In the genomic region with DNA sequence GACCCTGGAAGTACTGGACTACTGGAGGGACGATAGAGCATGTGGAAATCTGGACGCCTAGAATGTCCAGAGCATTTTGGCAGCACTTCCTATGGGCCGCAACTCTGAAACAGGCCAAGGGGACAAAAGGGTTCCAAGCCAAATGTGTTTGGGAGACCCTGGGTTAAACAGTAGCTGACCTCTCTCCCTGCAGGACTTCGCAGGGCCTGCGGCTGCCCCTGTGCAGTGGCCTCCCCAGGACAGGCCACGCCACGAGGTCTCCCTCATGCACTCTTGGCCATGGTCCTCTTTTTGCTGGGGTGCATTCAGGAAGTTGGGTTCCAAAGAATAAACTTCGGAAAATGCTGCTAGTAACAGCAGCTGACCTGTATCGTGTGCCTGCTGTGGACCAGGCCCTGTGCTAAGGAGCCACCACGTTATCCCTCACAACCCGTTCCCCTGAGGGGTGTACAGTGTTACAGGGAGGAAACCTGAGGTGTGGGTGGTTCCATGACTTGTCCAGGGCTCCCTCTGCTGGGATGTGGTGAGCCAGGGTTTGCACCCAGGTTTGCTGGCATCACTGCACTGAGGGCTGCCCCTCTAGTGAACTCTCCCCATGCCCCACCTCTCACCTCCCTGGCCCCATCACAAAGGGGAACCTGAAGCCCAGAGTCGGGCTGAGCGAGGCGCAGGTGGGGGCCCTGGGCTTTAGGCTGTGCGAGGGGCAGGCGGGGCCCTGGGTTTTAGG, we compare ENCODE assay signal across 10 cellular contexts.
DNase-seq lines count a peak whose midpoint lies in the region; ATAC-seq, FAIRE-seq and TF ChIP-seq lines count a peak whose summit lies in the region.
"Had no signal": no experiment of that assay in that cellular context is flagged by ENCODE, and none has a peak within 500 bp of the region (broad histone marks: within the 10 kb centered on the region; RNA-seq: fewer than 3 reads in every experiment).

No MANE protein-coding gene starts in this region.

- CTCF ChIA-PET in K562 (lab: Yijun Ruan, JAX; ENCODE audit: low intra/inter-chr PET ratio): no interaction called here

- no peak for TF ChIP-seq RAD21 in K562 (CRISPR knock-in tag; conservative IDR thresholded peaks at IDR 0.05 in 1 of 2, IDR thresholded peaks at IDR 0.05 in 1 of 2)

- DNase-seq in AG10803 (ENCODE audit: low read depth): no peak
- no peak for DNase-seq in HFF-Myc (ENCODE audit: extremely low read depth, low read depth)
- peak in 1 of 4 experiments; percentile 16 for DNase-seq in K562 (ENCODE audit: extremely low read depth in 1 of 4, low spot score in 3 of 4)
- peak; percentile 26 for DNase-seq in lung (ENCODE audit: low spot score)
- no peak for DNase-seq in GM20000 (ENCODE audit: low spot score)
- no peak for DNase-seq in transverse colon
- DNase-seq: activated CD4-positive, alpha-beta T cell treated with anti-CD3 and anti-CD28 coated beads for 4 hours; NCI-H2107 had no signal

- TF ChIP-seq EP300 in K562 (IDR thresholded peaks at IDR 0.05; ENCODE audit: low read length): no peak
- TF ChIP-seq EP300 in transverse colon (IDR thresholded peaks at IDR 0.05; ENCODE audit: low read depth): no peak

- in situ Hi-C loops in K562 (cut with MboI) (no loop called here), transverse colon (cut with MboI; ENCODE audit: low pct_ligation_motif_present in 1 of 4, low pct_unique_long_range_greater_than_20kb in 1 of 4, low sequenced_read_pairs in 3 of 4) (no loop called here)

- no peaks in the 10 kb centered on the region for H3K79me2 ChIP-seq in K562 (ENCODE audit: control insufficient read depth, insufficient read depth, low read length)

- H3K4me3 ChIP-seq in AG10803 (ENCODE audit: low read length) (no peak overlapping the region), HFF-Myc (replicated peaks; ENCODE audit: low read depth, low read length) (no peak overlapping the region), K562 (no peak overlapping the region), lung (no peak overlapping the region), transverse colon (no peak overlapping the region)

- H3K27me3 ChIP-seq in K562 (ENCODE audit: control insufficient read depth in 2 of 2, insufficient read depth in 2 of 2, low read length in 2 of 2): no peaks in the 10 kb centered on the region
- no peaks in the 10 kb centered on the region for H3K27me3 ChIP-seq in lung (ENCODE audit: control insufficient read depth, insufficient read depth)
- no peaks in the 10 kb centered on the region for H3K27me3 ChIP-seq in transverse colon

- H2AFZ ChIP-seq in K562 (ENCODE audit: low read depth, low read length): no peak overlapping the region

- POLR2A ChIA-PET in K562 (lab: Yijun Ruan, JAX): no interaction called here

- ATAC-seq in K562 (peak; percentile 64), lung (ENCODE audit: insufficient read depth, low FRiP score) (no peak), HG03095 (IDR thresholded peaks at IDR 0.05; ENCODE audit: unreplicated experiment) (no peak), GM21529 (IDR thresholded peaks at IDR 0.05; ENCODE audit: unreplicated experiment) (no peak)

- no peaks in the 10 kb centered on the region; the same call in 1 of the 2 replicates for H4K20me1 ChIP-seq in K562 (replicated peaks; ENCODE audit: control insufficient read depth, insufficient read depth, low read length)

- no peak for FAIRE-seq in K562 (lab: Jason Lieb, UNC)

- intact Hi-C loops in K562 (cut with micrococcal nuclease) (no loop called here), transverse colon (cut with DNase I; ENCODE audit: low total_unique reads) (no loop called here)

- H3K9me3 ChIP-seq in K562 (replicated peaks; ENCODE audit: control insufficient read depth, insufficient read depth, low read depth, low read length): no peaks in the 10 kb centered on the region
- no peaks in the 10 kb centered on the region for H3K9me3 ChIP-seq in lung (ENCODE audit: control insufficient read depth in 2 of 2, insufficient read depth in 1 of 2, low read length in 1 of 2)
- H3K9me3 ChIP-seq in transverse colon: no peaks in the 10 kb centered on the region

- H3K27ac ChIP-seq in K562 (ENCODE audit: extremely low read depth, low read depth, low read length) (no peak overlapping the region), lung (ENCODE audit: low read depth in 1 of 2, low read length in 1 of 2) (no peak overlapping the region), transverse colon (no peak overlapping the region)

- H3K4me1 ChIP-seq in K562 (replicated peaks in 1 of 2; ENCODE audit: control insufficient read depth in 2 of 2, insufficient read depth in 2 of 2, low read length in 2 of 2): peaks cover 0 to 6% of the 10 kb centered on the region in 2 experiments; a peak in 1 of 5 replicates
- H3K4me1 ChIP-seq in lung (ENCODE audit: control insufficient read depth in 2 of 2, insufficient read depth in 2 of 2, low read length in 2 of 2): peaks cover 9 to 11% of the 10 kb centered on the region in 2 donors
- peaks cover 7 to 13% (median 8%) of the 10 kb centered on the region in 4 donors for H3K4me1 ChIP-seq in transverse colon

- WGBS in K562 (ENCODE audit: insufficient coverage, low coverage, missing lambda C conversion rate): 50% methylated on average over 16 of the region's 16 CpGs
- 77 to 80% methylated on average over 16 of the region's 16 CpGs for WGBS in lung, 2 donors
- WGBS in transverse colon (ENCODE audit: low coverage in 1 of 2), 2 donors: 60 to 84% methylated on average over 1 to 16 of the region's 16 CpGs

- TF ChIP-seq POLR2A in K562 (conservative IDR thresholded peaks at IDR 0.05) (no peak), transverse colon (IDR thresholded peaks at IDR 0.05) (no peak)

- no peaks in the 10 kb centered on the region for H3K9me1 ChIP-seq in K562 (ENCODE audit: control insufficient read depth, insufficient read depth, low read length)

- H3K9ac ChIP-seq in K562 (ENCODE audit: insufficient read depth in 1 of 2, low read depth in 2 of 2, low read length in 2 of 2): no peak overlapping the region

- H3K36me3 ChIP-seq in K562 (ENCODE audit: control insufficient read depth, insufficient read depth, low read length): peaks cover 3% of the 10 kb centered on the region; the same call in 2 of the 3 replicates
- no peaks in the 10 kb centered on the region for H3K36me3 ChIP-seq in lung (ENCODE audit: control insufficient read depth in 2 of 2, insufficient read depth in 2 of 2, low read length in 2 of 2)
- no peaks in the 10 kb centered on the region for H3K36me3 ChIP-seq in transverse colon

- H3K4me2 ChIP-seq in K562 (ENCODE audit: insufficient read depth, low read length): no peak overlapping the region

- BruUV-seq in K562 (replicated peaks; lab: Mats Ljungman, UMichigan): no TSS peak

- peak; percentile 54 for TF ChIP-seq CTCF in AG10803 (conservative IDR thresholded peaks at IDR 0.05; ENCODE audit: low read length)
- peak; percentile 49 for TF ChIP-seq CTCF in HFF-Myc (IDR thresholded peaks at IDR 0.05; ENCODE audit: low read depth, low read length, missing control alignments)
- 0 out of 6 replicates have a peak, but pooled peaks of 1 of the 3 experiments have one; percentile 2 for TF ChIP-seq CTCF in K562 (IDR thresholded peaks at IDR 0.05 in 2 of 3, conservative IDR thresholded peaks at IDR 0.05 in 1 of 3; ENCODE audit: insufficient read depth in 2 of 3, low read depth in 1 of 3, low read length in 3 of 3)
- TF ChIP-seq CTCF in lung (IDR thresholded peaks at IDR 0.05; ENCODE audit: control extremely low read depth, extremely low read depth): no peak
- no peak for TF ChIP-seq CTCF in GM20000 (IDR thresholded peaks at IDR 0.05; ENCODE audit: extremely low read depth, missing control alignments)
- TF ChIP-seq CTCF in transverse colon (IDR thresholded peaks at IDR 0.05): peak in 1 of 5 experiments; percentile 13

TF ChIP-seq in K562, 482 proteins besides CTCF, POLR2A, EP300 and RAD21 (continues in another document):
- TF ChIP-seq, protein P1, sequence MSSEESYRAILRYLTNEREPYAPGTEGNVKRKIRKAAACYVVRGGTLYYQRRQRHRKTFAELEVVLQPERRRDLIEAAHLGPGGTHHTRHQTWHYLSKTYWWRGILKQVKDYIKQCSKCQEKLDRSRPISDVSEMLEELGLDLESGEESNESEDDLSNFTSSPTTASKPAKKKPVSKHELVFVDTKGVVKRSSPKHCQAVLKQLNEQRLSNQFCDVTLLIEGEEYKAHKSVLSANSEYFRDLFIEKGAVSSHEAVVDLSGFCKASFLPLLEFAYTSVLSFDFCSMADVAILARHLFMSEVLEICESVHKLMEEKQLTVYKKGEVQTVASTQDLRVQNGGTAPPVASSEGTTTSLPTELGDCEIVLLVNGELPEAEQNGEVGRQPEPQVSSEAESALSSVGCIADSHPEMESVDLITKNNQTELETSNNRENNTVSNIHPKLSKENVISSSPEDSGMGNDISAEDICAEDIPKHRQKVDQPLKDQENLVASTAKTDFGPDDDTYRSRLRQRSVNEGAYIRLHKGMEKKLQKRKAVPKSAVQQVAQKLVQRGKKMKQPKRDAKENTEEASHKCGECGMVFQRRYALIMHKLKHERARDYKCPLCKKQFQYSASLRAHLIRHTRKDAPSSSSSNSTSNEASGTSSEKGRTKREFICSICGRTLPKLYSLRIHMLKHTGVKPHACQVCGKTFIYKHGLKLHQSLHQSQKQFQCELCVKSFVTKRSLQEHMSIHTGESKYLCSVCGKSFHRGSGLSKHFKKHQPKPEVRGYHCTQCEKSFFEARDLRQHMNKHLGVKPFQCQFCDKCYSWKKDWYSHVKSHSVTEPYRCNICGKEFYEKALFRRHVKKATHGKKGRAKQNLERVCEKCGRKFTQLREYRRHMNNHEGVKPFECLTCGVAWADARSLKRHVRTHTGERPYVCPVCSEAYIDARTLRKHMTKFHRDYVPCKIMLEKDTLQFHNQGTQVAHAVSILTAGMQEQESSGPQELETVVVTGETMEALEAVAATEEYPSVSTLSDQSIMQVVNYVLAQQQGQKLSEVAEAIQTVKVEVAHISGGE (CRISPR knock-in tag; IDR thresholded peaks at IDR 0.05): no peak
- TF ChIP-seq ZNF699 (CRISPR knock-in tag; IDR thresholded peaks at IDR 0.05; ENCODE audit: insufficient replicate concordance) (no peak), U2AF1 (optimal IDR thresholded peaks at IDR 0.05; ENCODE audit: low read depth, low read length) (no peak), SAFB (IDR thresholded peaks at IDR 0.05; ENCODE audit: borderline replicate concordance, low read depth, low read length) (no peak), FOXM1 (IDR thresholded peaks at IDR 0.05; ENCODE audit: low read depth) (no peak), FOXM1 (CRISPR knock-in tag; IDR thresholded peaks at IDR 0.05; ENCODE audit: low read depth) (no peak), STAT5A (IDR thresholded peaks at IDR 0.05; ENCODE audit: borderline replicate concordance, low read length) (no peak), NELFE (IDR thresholded peaks at IDR 0.05; ENCODE audit: insufficient read depth, insufficient read length) (no peak), SIX5 (IDR thresholded peaks at IDR 0.05; ENCODE audit: borderline replicate concordance in 1 of 2, insufficient read depth in 1 of 2, low read depth in 1 of 2, low read length in 2 of 2) (no peak)

Comparison
In these comparisons a context has a peak if more than half of its experiments do, and no peak if none do; other contexts are left out.
1. CTCF ChIP-seq: peak in AG10803 (single experiment) and HFF-Myc (single experiment); none in lung (single experiment) and GM20000 (single experiment).